8 cellular contexts compared by ENCODE assay signal in the genomic region with DNA sequence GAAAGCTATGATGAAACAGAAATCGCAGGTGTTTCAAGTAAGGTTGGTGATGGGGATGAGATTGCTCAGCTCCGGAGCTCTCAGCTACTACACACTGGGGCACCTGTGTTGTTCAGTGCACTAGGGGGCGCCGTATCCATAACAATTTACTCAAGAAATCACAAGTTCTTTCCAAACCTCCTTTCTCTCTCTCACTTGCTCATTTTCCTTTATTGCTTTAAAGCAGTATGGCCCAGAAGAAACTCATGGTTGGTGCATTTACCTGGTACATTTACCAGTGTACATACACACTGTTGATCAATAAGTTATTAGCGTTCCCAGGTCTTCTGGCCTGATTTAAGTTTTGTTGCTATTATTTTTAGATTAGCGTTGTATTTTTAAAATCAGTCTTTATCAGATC.
DNase-seq lines count a peak whose midpoint lies in the region; ATAC-seq and TF ChIP-seq lines count a peak whose summit lies in the region.

No MANE protein-coding gene starts in this region.

- no peak overlapping the region for H4K8ac ChIP-seq in IMR-90 (ENCODE audit: low read depth in 2 of 2, low read length in 2 of 2)

- H3K4me3 Mint-ChIP-seq in naive thymus-derived CD8-positive, alpha-beta T cell = peak overlapping the region in 1 of 10 donors; percentile 56

- H3K36me3 ChIP-seq in IMR-90 (ENCODE audit: control insufficient read depth, insufficient read depth, low read length) (no peaks in the 10 kb centered on the region), OCI-LY3 (replicated peaks; ENCODE audit: low read depth, low read length) (peaks cover 3% of the 10 kb centered on the region)

- intact Hi-C loops in IMR-90 (cut with micrococcal nuclease) = loop anchor here (1.0 to 5.0 kb wide), 4 partner anchors 237 to 435 kb away; partner anchors contain the start of gene UST

- no peaks in the 10 kb centered on the region for H3K79me2 ChIP-seq in OCI-LY3 (ENCODE audit: low read length)

- no peak for TF ChIP-seq POLR2A in IMR-90 (IDR thresholded peaks at IDR 0.05; ENCODE audit: low read depth, low read length)

- no peak overlapping the region for H3K27ac ChIP-seq in IMR-90 (ENCODE audit: insufficient read depth, low read length)
- no peak overlapping the region for H3K27ac ChIP-seq in OCI-LY3 (ENCODE audit: low read length)

- no peak overlapping the region for H3K14ac ChIP-seq in IMR-90 (replicated peaks; ENCODE audit: low read depth, low read length)

- H2BK120ac ChIP-seq in IMR-90 (ENCODE audit: low read depth, low read length) = no peak overlapping the region

- H3K79me1 ChIP-seq in IMR-90 (ENCODE audit: low read depth in 1 of 2, low read length in 2 of 2) = no peaks in the 10 kb centered on the region

- peaks cover 11 to 43% (median 25%) of the 10 kb centered on the region in 4 donors for H3K4me1 Mint-ChIP-seq in naive thymus-derived CD8-positive, alpha-beta T cell

- H3K27ac Mint-ChIP-seq in naive thymus-derived CD8-positive, alpha-beta T cell = peak overlapping the region in 3 of 10 donors; percentile 4 to 90 (median 25)

- no peaks in the 10 kb centered on the region for H3K9me3 Mint-ChIP-seq in naive thymus-derived CD8-positive, alpha-beta T cell

- no peak overlapping the region for H3K4me3 ChIP-seq in IMR-90 (ENCODE audit: insufficient read depth, low read depth, low read length)
- no peak overlapping the region for H3K4me3 ChIP-seq in OCI-LY3 (ENCODE audit: low read length)

- no peak overlapping the region for H3K56ac ChIP-seq in IMR-90 (ENCODE audit: extremely low read depth, insufficient read depth, low read length)

- H3K9me3 ChIP-seq in IMR-90 (ENCODE audit: control insufficient read depth, insufficient read depth, low read length) (no peaks in the 10 kb centered on the region), OCI-LY3 (ENCODE audit: insufficient read depth, low read length) (no peaks in the 10 kb centered on the region)

- H4K91ac ChIP-seq in IMR-90 (ENCODE audit: insufficient read depth, low read depth, low read length) = no peak overlapping the region

- ATAC-seq in GM19438 (IDR thresholded peaks at IDR 0.05; ENCODE audit: low read depth, unreplicated experiment) = peak; percentile 65
- peak; percentile 50 for ATAC-seq in IMR-90 (ENCODE audit: low read depth)
- ATAC-seq in esophagus mucosa = peak; percentile 83
- ATAC-seq in naive thymus-derived CD8-positive, alpha-beta T cell = peak; percentile 97 to 98

- H2BK15ac ChIP-seq in IMR-90 (ENCODE audit: low read depth, low read length) = no peak overlapping the region

- H4K20me1 ChIP-seq in IMR-90 (ENCODE audit: insufficient read depth, low read length) (no peaks in the 10 kb centered on the region), OCI-LY3 (ENCODE audit: insufficient read depth, low read length) (no peaks in the 10 kb centered on the region)

- H3K4me1 ChIP-seq in IMR-90 (ENCODE audit: control insufficient read depth, insufficient read depth, low read length) (peaks cover 13% of the 10 kb centered on the region), OCI-LY3 (ENCODE audit: low read length) (peaks cover 55% of the 10 kb centered on the region)

- peaks cover 3% of the 10 kb centered on the region; the same call in 1 of the 2 replicates for H3K9me1 ChIP-seq in IMR-90 (ENCODE audit: insufficient read depth, low read length)

- no peak overlapping the region for H2AK5ac ChIP-seq in IMR-90 (ENCODE audit: low read depth, low read length)

- H3K23ac ChIP-seq in IMR-90 (ENCODE audit: low read depth, low read length) = no peak overlapping the region

- no peak overlapping the region for H3K9ac ChIP-seq in IMR-90 (ENCODE audit: low read depth, low read length)
- H3K9ac ChIP-seq in OCI-LY3 (ENCODE audit: low read length) = no peak overlapping the region

- H4K5ac ChIP-seq in IMR-90 (ENCODE audit: low read depth, low read length) = no peak overlapping the region

- no peaks in the 10 kb centered on the region for H3K27me3 Mint-ChIP-seq in naive thymus-derived CD8-positive, alpha-beta T cell

- H3K27me3 ChIP-seq in IMR-90 (ENCODE audit: control insufficient read depth, insufficient read depth, low read length) (peaks cover 5% of the 10 kb centered on the region), OCI-LY3 (ENCODE audit: low read depth, low read length) (no peaks in the 10 kb centered on the region)

- no peak overlapping the region for H3K4ac ChIP-seq in IMR-90 (ENCODE audit: low read depth, low read length)

- peak in 11 of 14 donors; percentile 26 to 71 (median 36) for DNase-seq in C1 segment of cervical spinal cord (lab: John Stamatoyannopoulos, UW)
- peak; percentile 75 for DNase-seq in IMR-90
- DNase-seq in activated T-cell treated with anti-CD3 and anti-CD28 coated beads for 24 hours (ENCODE audit: low read depth) = peak; percentile 73
- peak; percentile 68 to 93 (median 80) for DNase-seq in naive thymus-derived CD8-positive, alpha-beta T cell
- peak; percentile 77 for DNase-seq in stimulated activated naive CD4-positive, alpha-beta T cell treated with Interleukin-2 at 50 U/mL for 16 hours (lab: John Stamatoyannopoulos, UW)

- TF ChIP-seq CTCF in IMR-90 (conservative IDR thresholded peaks at IDR 0.05; ENCODE audit: low read depth, low read length) (peak; percentile 79), OCI-LY3 (IDR thresholded peaks at IDR 0.05; ENCODE audit: low read depth, low read length) (peak; percentile 70)

- H3K18ac ChIP-seq in IMR-90 (ENCODE audit: low read depth, low read length) = no peak overlapping the region

- TF ChIP-seq RAD21 in IMR-90 (IDR thresholded peaks at IDR 0.05; ENCODE audit: low read length) = peak; percentile 82

- H2BK20ac ChIP-seq in IMR-90 (ENCODE audit: low read depth, low read length) = no peak overlapping the region

- H3K36me3 Mint-ChIP-seq in naive thymus-derived CD8-positive, alpha-beta T cell = no peaks in the 10 kb centered on the region

- H3K4me2 ChIP-seq in IMR-90 (ENCODE audit: low read depth, low read length) (no peak overlapping the region), OCI-LY3 (ENCODE audit: low read length) (peak overlapping the region; percentile 41)

- CTCF ChIA-PET in IMR-90 (lab: Yijun Ruan, JAX) = interaction anchor here (0.5 to 1.0 kb wide), 7 partner anchors 9 to 367 kb away, joined by 3 to 7 read pairs (median 3); no protein-coding TSS in a partner anchor

- H2BK5ac ChIP-seq in IMR-90 (ENCODE audit: low read depth, low read length, poor library complexity, severe bottlenecking) = no peak overlapping the region

- dilution Hi-C loops in IMR-90 (cut with HindIII; ENCODE audit: low sequenced_read_pairs, unreplicated experiment) = no loop called here

- H2AFZ ChIP-seq in IMR-90 (replicated peaks; ENCODE audit: low read length, poor library complexity) = no peak overlapping the region
- no peak overlapping the region for H2AFZ ChIP-seq in OCI-LY3 (ENCODE audit: low read depth, low read length)

- in situ Hi-C loops in IMR-90 (cut with MboI; ENCODE audit: low sequenced_read_pairs) = loop anchor here (5.0 kb wide), 1 partner anchor 345 kb away; no protein-coding TSS in a partner anchor

- POLR2A ChIA-PET in IMR-90 (lab: Charles Lee; ENCODE audit: unreplicated experiment) = no interaction called here
- POLR2A ChIA-PET in naive thymus-derived CD8-positive, alpha-beta T cell (lab: Charles Lee) = interaction anchor here (1.5 kb wide), 1 partner anchor 350 kb away, joined by 6 read pairs; no protein-coding TSS in a partner anchor

- no TSS peak for BruUV-seq in IMR-90 (replicated peaks; lab: Mats Ljungman, UMichigan)

- H2AK9ac ChIP-seq in IMR-90 (replicated peaks; ENCODE audit: low read depth, low read length, poor library complexity) = no peak overlapping the region

- no CpG with 5 or more reads among the region's 6 CpGs for WGBS in IMR-90 (ENCODE audit: extremely low coverage in 2 of 2, insufficient read length in 1 of 2), 2 experiments

TF ChIP-seq in IMR-90, 13 proteins besides CTCF, POLR2A, EP300 and RAD21:
- 0 out of 2 replicates have a peak, but pooled peaks have one; percentile 35 for TF ChIP-seq CEBPB (IDR thresholded peaks at IDR 0.05; ENCODE audit: low read depth, low read length)
- TF ChIP-seq RCOR1 (IDR thresholded peaks at IDR 0.05; ENCODE audit: insufficient replicate concordance, low read length) = no peak
- TF ChIP-seq SMC3 (IDR thresholded peaks at IDR 0.05; ENCODE audit: low read depth, low read length) = peak; percentile 89
